Comparison of ENCODE assay signal across 8 cellular contexts in the genomic region with DNA sequence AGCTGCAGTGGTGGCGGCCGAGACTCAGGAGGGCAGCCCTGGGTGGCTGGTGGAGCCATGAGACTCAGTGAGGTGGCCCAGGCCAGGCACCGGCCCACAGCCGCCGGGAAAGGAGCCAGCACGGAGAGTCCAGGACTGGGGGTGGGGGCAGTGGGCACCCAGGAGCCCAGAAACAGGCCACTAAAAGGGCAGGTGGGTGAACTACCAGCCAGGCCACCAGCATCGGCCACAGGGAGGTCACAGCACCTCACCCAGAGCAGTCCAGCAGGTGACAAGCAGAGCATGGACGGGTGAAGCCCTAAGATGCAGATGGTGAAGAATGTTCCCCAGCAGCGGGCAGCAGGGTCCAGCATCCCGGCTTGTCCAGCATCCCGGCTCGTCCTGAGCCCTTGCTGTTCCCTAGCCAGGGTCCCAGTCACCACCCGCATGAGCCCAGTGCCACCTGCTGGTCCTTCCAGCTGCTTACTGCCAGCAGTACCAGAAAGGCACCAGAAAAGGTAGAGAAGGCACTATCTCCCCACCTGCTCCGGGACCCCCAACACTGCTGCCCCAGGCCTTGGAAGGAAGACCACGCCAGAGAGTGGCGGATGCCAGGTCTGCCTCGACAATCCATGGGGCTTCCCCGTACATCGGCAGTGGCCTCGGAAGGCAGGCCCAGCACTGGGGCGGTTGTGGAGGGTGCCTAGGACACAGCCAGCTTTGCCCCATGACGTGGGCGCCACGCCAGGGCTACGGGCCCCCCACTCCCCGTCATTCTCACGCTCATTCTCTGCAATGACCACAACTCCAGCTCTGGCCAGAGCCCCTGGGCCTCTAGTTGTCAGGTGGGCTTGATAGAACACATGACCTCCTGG. TPM values are rescaled to one million over a fixed set of nuclear protein-coding genes. Genes with fewer than 3 reads are reported as not detected.
DNase-seq lines count a peak whose midpoint lies in the region; ATAC-seq and TF ChIP-seq lines count a peak whose summit lies in the region.

No MANE protein-coding gene starts in this region.

- H3K36me3 Mint-ChIP-seq in WTC11, result no peaks in the 10 kb centered on the region; the same call in 1 of the 2 replicates

- TF ChIP-seq CTCF in WTC11 (IDR thresholded peaks at IDR 0.05), result no peak

- POLR2A ChIA-PET in WTC11 (lab: Charles Lee), result interaction anchor here (1.7 kb wide), 1 partner anchor 17 kb away, joined by 5 read pairs; the partner anchor contains the start of gene DCXR

- H3K27ac Mint-ChIP-seq in WTC11, result no peak overlapping the region

- peak overlapping the region; percentile 19 for H3K27ac ChIP-seq in cingulate gyrus (ENCODE audit: low read depth, low read length)

- H3K9me3 Mint-ChIP-seq in WTC11, result no peaks in the 10 kb centered on the region

- DNase-seq in NCI-H446 (lab: John Stamatoyannopoulos, UW) (peak; percentile 22 to 55), NCI-H446 treated with DMSO at 0.1 percent for 48 hours (lab: John Stamatoyannopoulos, UW) (no peak), NCI-H1092 (lab: John Stamatoyannopoulos, UW) (peak; percentile 31), WTC11 (ENCODE audit: low spot score) (peak; percentile 55), left kidney (ENCODE audit: low read depth, low spot score) (peak; percentile 91)
- peak; percentile 27 for DNase-seq in stimulated activated CD8-positive, alpha-beta memory T cell treated with anti-CD3 and anti-CD28 coated beads, Interleukin-12 subunit alpha, Interleukin-12 subunit beta, amount 100 ng/mL, for 4 hours (ENCODE audit: low read depth)

- peak overlapping the region; percentile 78 for H3K4me3 Mint-ChIP-seq in WTC11

- CTCF ChIA-PET in WTC11 (lab: Charles Lee), result interaction anchor here (0.6 to 8.8 kb wide), 34 partner anchors 10 to 317 kb away, joined by 3 to 119 read pairs (median 4); partner anchors contain the start of genes DCXR, MAFG, MCRIP1 and MRPL12

- ATAC-seq in WTC11, result no peak
- ATAC-seq in HG03025 (IDR thresholded peaks at IDR 0.05; ENCODE audit: low FRiP score, unreplicated experiment), result no peak

- H3K4me1 Mint-ChIP-seq in WTC11, result peaks cover 11% of the 10 kb centered on the region

- no peaks in the 10 kb centered on the region; the same call in 1 of the 2 replicates for H3K27me3 Mint-ChIP-seq in WTC11 (ENCODE audit: low read depth)

TF ChIP-seq in WTC11, 78 proteins besides CTCF, POLR2A, EP300 and RAD21:
- TF ChIP-seq ELF4 (CRISPR knock-in tag; IDR thresholded peaks at IDR 0.05; ENCODE audit: low read depth) (no peak), ATF6 (CRISPR knock-in tag; IDR thresholded peaks at IDR 0.05) (no peak), GABPB1 (CRISPR knock-in tag; IDR thresholded peaks at IDR 0.05) (0 out of 2 replicates have a peak, but pooled peaks have one; percentile 32), TP53 (CRISPR knock-in tag; IDR thresholded peaks at IDR 0.05) (no peak)
- TF ChIP-seq, protein P1, sequence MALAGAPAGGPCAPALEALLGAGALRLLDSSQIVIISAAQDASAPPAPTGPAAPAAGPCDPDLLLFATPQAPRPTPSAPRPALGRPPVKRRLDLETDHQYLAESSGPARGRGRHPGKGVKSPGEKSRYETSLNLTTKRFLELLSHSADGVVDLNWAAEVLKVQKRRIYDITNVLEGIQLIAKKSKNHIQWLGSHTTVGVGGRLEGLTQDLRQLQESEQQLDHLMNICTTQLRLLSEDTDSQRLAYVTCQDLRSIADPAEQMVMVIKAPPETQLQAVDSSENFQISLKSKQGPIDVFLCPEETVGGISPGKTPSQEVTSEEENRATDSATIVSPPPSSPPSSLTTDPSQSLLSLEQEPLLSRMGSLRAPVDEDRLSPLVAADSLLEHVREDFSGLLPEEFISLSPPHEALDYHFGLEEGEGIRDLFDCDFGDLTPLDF (CRISPR knock-in tag; IDR thresholded peaks at IDR 0.05), result no peak

RNA-seq across cellular contexts. Expression of gene CENPX, which starts 1.6 kb away (rescaled TPM):
- 107 to 121 TPM (median 110 TPM) in 3 replicates for total RNA-seq in WTC11 (2021)

RNA-seq across cellular contexts. Expression of gene LRRC45, which starts 2.0 kb away (rescaled TPM):
- total RNA-seq in WTC11 (2021), result 30.5 to 38.1 TPM (median 32.5 TPM) in 3 replicates

RNA-seq across cellular contexts. Expression of gene RAC3, which starts 10.4 kb away (rescaled TPM):
- total RNA-seq in WTC11 (2021), result 135 to 163 TPM (median 138 TPM) in 3 replicates

RNA-seq across cellular contexts. Expression of gene DCXR, which starts 16.4 kb away (rescaled TPM):
- total RNA-seq in WTC11 (2021), result 114 to 130 TPM (median 120 TPM) in 3 replicates

RNA-seq across cellular contexts. Expression of gene RFNG, which starts 30.5 kb away (rescaled TPM):
- total RNA-seq in WTC11 (2021), result 40.9 to 42.3 TPM (median 41.6 TPM) in 3 replicates
